1 cellular context compared by ENCODE assay signal in the genomic region with DNA sequence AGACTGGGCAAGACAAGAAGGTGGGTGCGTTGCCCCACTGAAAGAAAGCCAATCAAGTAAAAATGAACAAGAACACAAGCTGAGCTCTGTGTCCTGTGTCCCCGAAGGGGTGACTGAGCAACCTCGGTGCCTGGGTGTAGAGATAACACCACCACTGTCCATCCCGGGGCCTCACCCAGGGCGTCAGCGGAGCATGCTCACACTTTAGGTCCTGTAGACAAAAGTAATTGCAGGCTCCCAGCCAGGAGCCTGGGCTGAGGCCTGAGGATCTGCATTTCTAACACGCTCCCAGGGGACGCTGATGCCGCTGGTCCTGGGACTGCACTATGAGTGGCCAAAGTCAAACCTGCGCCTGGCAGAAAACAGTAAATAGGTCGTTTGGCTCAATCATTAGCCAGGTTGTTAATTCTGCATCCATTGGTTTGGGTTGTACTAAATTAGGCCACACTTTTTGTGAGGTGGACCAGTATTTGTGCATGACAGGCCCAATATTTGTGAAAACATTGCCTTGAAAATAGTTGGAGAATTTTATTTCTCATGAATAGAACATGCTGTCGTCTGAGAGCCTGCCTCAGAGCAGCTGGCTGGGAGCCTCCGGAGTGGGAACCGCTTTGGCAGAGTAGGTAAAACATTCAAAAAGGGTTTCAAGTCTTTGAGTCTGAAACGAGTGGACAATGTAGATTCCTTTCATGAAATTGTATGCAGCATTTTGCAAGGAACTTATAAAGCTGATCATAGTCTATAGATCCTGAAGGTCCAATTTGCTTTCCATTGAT.
TF ChIP-seq lines count a peak whose summit lies in the region.

No MANE protein-coding gene starts in this region.

TF ChIP-seq in endothelial cell of umbilical vein, 7 proteins besides CTCF, POLR2A, EP300 and RAD21:
- TF ChIP-seq POLR2AphosphoS5 (IDR thresholded peaks at IDR 0.05; ENCODE audit: insufficient read depth, low read depth, low read length) (no peak), GATA2 (IDR thresholded peaks at IDR 0.05; ENCODE audit: insufficient read depth, insufficient read length, low read depth, low read length) (no peak), MYC (IDR thresholded peaks at IDR 0.05; ENCODE audit: low read depth, low read length) (no peak), EZH2 (IDR thresholded peaks at IDR 0.05; ENCODE audit: borderline replicate concordance, low read depth, low read length, severe bottlenecking) (no peak), FOS (IDR thresholded peaks at IDR 0.05; ENCODE audit: borderline replicate concordance, insufficient read depth, low read length) (no peak), JUN (IDR thresholded peaks at IDR 0.05; ENCODE audit: borderline replicate concordance, insufficient read depth, insufficient read length, low read depth) (no peak)
- TF ChIP-seq, protein P1, sequence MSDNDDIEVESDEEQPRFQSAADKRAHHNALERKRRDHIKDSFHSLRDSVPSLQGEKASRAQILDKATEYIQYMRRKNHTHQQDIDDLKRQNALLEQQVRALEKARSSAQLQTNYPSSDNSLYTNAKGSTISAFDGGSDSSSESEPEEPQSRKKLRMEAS (IDR thresholded peaks at IDR 0.05; ENCODE audit: insufficient read depth, insufficient read length), result no peak
